Comparison of ENCODE assay signal across 10 cellular contexts in genomic region chr14:106879241-106879640, GRCh38.
DNase-seq lines count a peak whose midpoint lies in the region; ATAC-seq and TF ChIP-seq lines count a peak whose summit lies in the region.
"Had no signal": no experiment of that assay in that cellular context is flagged by ENCODE, and none has a peak within 500 bp of the region (broad histone marks: within the 10 kb centered on the region; RNA-seq: fewer than 3 reads in every experiment).

No MANE protein-coding gene starts in this region.

- peaks cover 15% of the 10 kb centered on the region for H3K27me3 Mint-ChIP-seq in activated T-helper 1 cell treated with anti-CD3 and anti-CD28 coated beads, Interleukin-12 subunit alpha, Interleukin-12 subunit beta, Interleukin-2, Interleukin-4 antibody, amounts not matched to agents 30 ng/mL and 10 ng/mL and 1 ng/mL, durations not matched to agents 14 hours and 24 hours and 36 hours (ENCODE audit: insufficient read depth)
- H3K27me3 Mint-ChIP-seq in natural killer cell treated with Interleukin-12 subunit alpha and Interleukin-12 subunit beta and Interleukin-15 and Interleukin-18, amount 100 ng/mL, for 72 hours, result peaks cover 14 to 38% of the 10 kb centered on the region in 2 donors

- no peak for TF ChIP-seq POLR2A in prostate gland (IDR thresholded peaks at IDR 0.05)

- H3K36me3 ChIP-seq in prostate gland, result no peaks in the 10 kb centered on the region
- H3K36me3 ChIP-seq: HAP-1 had no signal

- H3K4me3 ChIP-seq in prostate gland, result no peak overlapping the region
- H3K4me3 ChIP-seq: HAP-1 had no signal

- H3K4me1 ChIP-seq in prostate gland (replicated peaks), result no peaks in the 10 kb centered on the region
- H3K4me1 ChIP-seq: HAP-1 had no signal

- DNase-seq in CMK (ENCODE audit: low read depth), result peak; percentile 70
- DNase-seq in NCI-H748 (lab: John Stamatoyannopoulos, UW; ENCODE audit: unreplicated experiment), result peak; percentile 58
- DNase-seq in activated T-helper 1 cell treated with anti-CD3 and anti-CD28 coated beads, Interleukin-12 subunit alpha, Interleukin-12 subunit beta, Interleukin-2, Interleukin-4 antibody, amounts not matched to agents 30 ng/mL and 10 ng/mL and 1 ng/mL, durations not matched to agents 14 hours and 24 hours and 36 hours (ENCODE audit: low spot score), result peak; percentile 37
- peak; percentile 72 for DNase-seq in natural killer cell treated with Interleukin-12 subunit alpha and Interleukin-12 subunit beta and Interleukin-15 and Interleukin-18, amount 100 ng/mL, for 72 hours (ENCODE audit: low spot score)
- no peak for DNase-seq in pons (ENCODE audit: low spot score)
- no peak for DNase-seq in islet precursor cell
- no peak for DNase-seq in prostate gland (ENCODE audit: low spot score)

- H3K27ac ChIP-seq in prostate gland, result no peak overlapping the region

- H3K9me3 Mint-ChIP-seq in activated T-helper 1 cell treated with anti-CD3 and anti-CD28 coated beads, Interleukin-12 subunit alpha, Interleukin-12 subunit beta, Interleukin-2, Interleukin-4 antibody, amounts not matched to agents 30 ng/mL and 10 ng/mL and 1 ng/mL, durations not matched to agents 14 hours and 24 hours and 36 hours, result no peaks in the 10 kb centered on the region
- H3K9me3 Mint-ChIP-seq in natural killer cell treated with Interleukin-12 subunit alpha and Interleukin-12 subunit beta and Interleukin-15 and Interleukin-18, amount 100 ng/mL, for 72 hours, result no peaks in the 10 kb centered on the region
- H3K9me3 Mint-ChIP-seq: dendritic cell treated with granulocyte-macrophage colony-stimulating factor and Interleukin-4, amounts not matched to agents 40 ng/mL and 50 ng/mL, for 4 days had no signal

- intact Hi-C loops in activated T-helper 1 cell treated with anti-CD3 and anti-CD28 coated beads, Interleukin-12 subunit alpha, Interleukin-12 subunit beta, Interleukin-2, Interleukin-4 antibody, amounts not matched to agents 30 ng/mL and 10 ng/mL and 1 ng/mL, durations not matched to agents 14 hours and 24 hours and 36 hours (cut with micrococcal nuclease), result no loop called here
- intact Hi-C loops in prostate gland (cut with DNase I), result no loop called here

- peak; percentile 49 for ATAC-seq in GM21576 (IDR thresholded peaks at IDR 0.05; ENCODE audit: unreplicated experiment)
- peak; percentile 80 to 89 for ATAC-seq in natural killer cell treated with Interleukin-12 subunit alpha and Interleukin-12 subunit beta and Interleukin-15 and Interleukin-18, amount 100 ng/mL, for 72 hours

- H3K27me3 ChIP-seq in prostate gland (replicated peaks; ENCODE audit: insufficient read depth), result no peaks in the 10 kb centered on the region

- no peaks in the 10 kb centered on the region for H3K36me3 Mint-ChIP-seq in activated T-helper 1 cell treated with anti-CD3 and anti-CD28 coated beads, Interleukin-12 subunit alpha, Interleukin-12 subunit beta, Interleukin-2, Interleukin-4 antibody, amounts not matched to agents 30 ng/mL and 10 ng/mL and 1 ng/mL, durations not matched to agents 14 hours and 24 hours and 36 hours (ENCODE audit: low read depth)
- H3K36me3 Mint-ChIP-seq in natural killer cell treated with Interleukin-12 subunit alpha and Interleukin-12 subunit beta and Interleukin-15 and Interleukin-18, amount 100 ng/mL, for 72 hours, result no peaks in the 10 kb centered on the region

- 57% methylated on average over 8 of the region's 8 CpGs for WGBS in prostate gland

- H3K9me3 ChIP-seq in prostate gland, result no peaks in the 10 kb centered on the region
- H3K9me3 ChIP-seq: HAP-1 had no signal

- peaks cover 9% of the 10 kb centered on the region for H3K4me1 Mint-ChIP-seq in activated T-helper 1 cell treated with anti-CD3 and anti-CD28 coated beads, Interleukin-12 subunit alpha, Interleukin-12 subunit beta, Interleukin-2, Interleukin-4 antibody, amounts not matched to agents 30 ng/mL and 10 ng/mL and 1 ng/mL, durations not matched to agents 14 hours and 24 hours and 36 hours (ENCODE audit: low read depth)
- peaks cover 0 to 2% of the 10 kb centered on the region in 2 donors for H3K4me1 Mint-ChIP-seq in natural killer cell treated with Interleukin-12 subunit alpha and Interleukin-12 subunit beta and Interleukin-15 and Interleukin-18, amount 100 ng/mL, for 72 hours (ENCODE audit: low read depth in 2 of 2)

- no peak overlapping the region for H3K4me3 Mint-ChIP-seq in activated T-helper 1 cell treated with anti-CD3 and anti-CD28 coated beads, Interleukin-12 subunit alpha, Interleukin-12 subunit beta, Interleukin-2, Interleukin-4 antibody, amounts not matched to agents 30 ng/mL and 10 ng/mL and 1 ng/mL, durations not matched to agents 14 hours and 24 hours and 36 hours
- no peak overlapping the region for H3K4me3 Mint-ChIP-seq in natural killer cell treated with Interleukin-12 subunit alpha and Interleukin-12 subunit beta and Interleukin-15 and Interleukin-18, amount 100 ng/mL, for 72 hours
- H3K4me3 Mint-ChIP-seq: dendritic cell treated with granulocyte-macrophage colony-stimulating factor and Interleukin-4, amounts not matched to agents 40 ng/mL and 50 ng/mL, for 4 days had no signal

- no peak overlapping the region for H3K27ac Mint-ChIP-seq in activated T-helper 1 cell treated with anti-CD3 and anti-CD28 coated beads, Interleukin-12 subunit alpha, Interleukin-12 subunit beta, Interleukin-2, Interleukin-4 antibody, amounts not matched to agents 30 ng/mL and 10 ng/mL and 1 ng/mL, durations not matched to agents 14 hours and 24 hours and 36 hours
- H3K27ac Mint-ChIP-seq in natural killer cell treated with Interleukin-12 subunit alpha and Interleukin-12 subunit beta and Interleukin-15 and Interleukin-18, amount 100 ng/mL, for 72 hours, result no peak overlapping the region
- H3K27ac Mint-ChIP-seq: dendritic cell treated with granulocyte-macrophage colony-stimulating factor and Interleukin-4, amounts not matched to agents 40 ng/mL and 50 ng/mL, for 4 days had no signal

- TF ChIP-seq CTCF in prostate gland (IDR thresholded peaks at IDR 0.05), result no peak

Comparison
In these comparisons a context has a peak if more than half of its experiments do, and no peak if none do; other contexts are left out.
1. DNase-seq: peak in CMK (single experiment), NCI-H748 (single experiment), activated T-helper 1 cell treated with anti-CD3 and anti-CD28 coated beads, Interleukin-12 subunit alpha, Interleukin-12 subunit beta, Interleukin-2, Interleukin-4 antibody, amounts not matched to agents 30 ng/mL and 10 ng/mL and 1 ng/mL, durations not matched to agents 14 hours and 24 hours and 36 hours (single experiment) and natural killer cell treated with Interleukin-12 subunit alpha and Interleukin-12 subunit beta and Interleukin-15 and Interleukin-18, amount 100 ng/mL, for 72 hours (single experiment); none in pons (single experiment), islet precursor cell (single experiment) and prostate gland (single experiment).